ENCODE assay signal across 31 cellular contexts in the genomic region with DNA sequence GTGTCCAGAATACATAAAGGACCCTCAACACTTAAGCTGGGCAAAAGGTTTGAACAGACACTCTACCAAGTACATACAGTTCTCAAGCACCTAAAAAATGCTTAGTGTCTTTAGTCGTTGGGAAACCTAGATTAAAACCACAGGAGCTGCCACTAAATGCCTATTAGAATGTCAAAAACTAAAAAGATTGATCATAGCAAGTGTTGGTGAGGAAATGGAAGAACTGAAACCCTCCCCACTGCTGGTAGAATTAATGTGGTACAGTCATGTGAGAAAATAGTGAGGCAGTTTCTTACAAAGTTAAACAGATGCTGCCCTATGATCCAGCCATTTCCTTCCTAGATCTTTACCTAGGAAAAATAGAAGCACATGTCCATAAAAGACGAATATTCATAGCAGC. TPM values are rescaled to one million over a fixed set of nuclear protein-coding genes. Genes with fewer than 3 reads are reported as not detected.
A peak's percentile ranks its signal among the peaks of the same experiment; 100 is the strongest.
DNase-seq lines count a peak whose midpoint lies in the region; ATAC-seq and TF ChIP-seq lines count a peak whose summit lies in the region.
"Had no signal": no experiment of that assay in that cellular context is flagged by ENCODE, and none has a peak within 500 bp of the region (broad histone marks: within the 10 kb centered on the region; RNA-seq: fewer than 3 reads in every experiment).

No MANE protein-coding gene starts in this region.

- H3K36me3 ChIP-seq in heart right ventricle = peaks cover 0 to 100% (median 57%) of the 10 kb centered on the region in 9 donors

- no peak overlapping the region for H3K27ac ChIP-seq in heart right ventricle
- H3K27ac ChIP-seq: 22Rv1; BLaER1 treated with 17β-estradiol and CSF1 and Interleukin-3, amounts not matched to agents 10 nM and 100 nM; coronary artery; neural progenitor cell; pancreas; PC-9; thoracic aorta had no signal

- H3K27me3 Mint-ChIP-seq in T-helper 1 cell treated with Interleukin-12 subunit alpha and Interleukin-12 subunit beta and Interleukin-4 antibody, amounts not matched to agents 30 μg/mL and 1 μg/mL, for 36 hours (ENCODE audit: low read depth) = no peaks in the 10 kb centered on the region
- no peaks in the 10 kb centered on the region for H3K27me3 Mint-ChIP-seq in activated naive CD4-positive, alpha-beta T cell treated with anti-CD3 and anti-CD28 coated beads, Interleukin-2, amount 50 U/mL, for 24 hours
- H3K27me3 Mint-ChIP-seq in activated T-helper 2 cell treated with anti-CD3 and anti-CD28 coated beads, Interferon-gamma antibody, Interleukin-2, Interleukin-4, amounts not matched to agents 10 μg/mL and 5 μg/mL and 100 μg/mL, durations not matched to agents 14 hours and 24 hours and 36 hours (ENCODE audit: low read depth) = no peaks in the 10 kb centered on the region
- H3K27me3 Mint-ChIP-seq in naive thymus-derived CD8-positive, alpha-beta T cell = no peaks in the 10 kb centered on the region
- H3K27me3 Mint-ChIP-seq: effector memory CD8-positive, alpha-beta T cell; memory B cell had no signal

- no peaks in the 10 kb centered on the region for H3K27me3 ChIP-seq in heart right ventricle
- H3K27me3 ChIP-seq: BLaER1 treated with 17β-estradiol and CSF1 and Interleukin-3, amounts not matched to agents 10 nM and 100 nM; neural progenitor cell; pancreas had no signal

- no peak for DNase-seq in T-helper 1 cell
- DNase-seq in activated naive CD4-positive, alpha-beta T cell (lab: John Stamatoyannopoulos, UW) = no peak
- DNase-seq in activated T-helper 2 cell treated with anti-CD3 and anti-CD28 coated beads, Interferon-gamma antibody, Interleukin-2, Interleukin-4, amounts not matched to agents 10 μg/mL and 5 μg/mL and 100 μg/mL, durations not matched to agents 14 hours and 24 hours and 36 hours (ENCODE audit: low spot score) = no peak
- DNase-seq in naive thymus-derived CD8-positive, alpha-beta T cell = no peak
- no peak for DNase-seq in heart right ventricle
- DNase-seq: activated CD4-positive, alpha-beta T cell treated with anti-CD3 and anti-CD28 coated beads, Interleukin-2, amount 50 U/mL, for 1 hour; Calu3; DMS79 treated with DMSO at 0.1 percent for 48 hours; effector memory CD8-positive, alpha-beta T cell; GF-D8; HCEC 1CT; IMR-90; NCI-H2107; NCI-H345; NCI-H69; pancreas; PC-9; retina; Right ventricle myocardium superior; small intestine; stimulated activated naive CD4-positive, alpha-beta T cell treated with Interleukin-2 at 50 U/mL for 16 hours; T-helper 9 cell had no signal

- peaks cover 15% of the 10 kb centered on the region for H3K9me3 Mint-ChIP-seq in T-helper 1 cell treated with Interleukin-12 subunit alpha and Interleukin-12 subunit beta and Interleukin-4 antibody, amounts not matched to agents 30 μg/mL and 1 μg/mL, for 36 hours
- peaks cover 15% of the 10 kb centered on the region for H3K9me3 Mint-ChIP-seq in activated naive CD4-positive, alpha-beta T cell treated with anti-CD3 and anti-CD28 coated beads, Interleukin-2, amount 50 U/mL, for 24 hours
- peaks cover 16% of the 10 kb centered on the region for H3K9me3 Mint-ChIP-seq in activated T-helper 2 cell treated with anti-CD3 and anti-CD28 coated beads, Interferon-gamma antibody, Interleukin-2, Interleukin-4, amounts not matched to agents 10 μg/mL and 5 μg/mL and 100 μg/mL, durations not matched to agents 14 hours and 24 hours and 36 hours
- H3K9me3 Mint-ChIP-seq in naive thymus-derived CD8-positive, alpha-beta T cell = peaks cover 0 to 9% (median 5%) of the 10 kb centered on the region in 9 donors
- H3K9me3 Mint-ChIP-seq: neural progenitor cell had no signal

- no peak overlapping the region for H3K4me3 ChIP-seq in heart right ventricle
- H3K4me3 ChIP-seq: BLaER1 treated with 17β-estradiol and CSF1 and Interleukin-3, amounts not matched to agents 10 nM and 100 nM; coronary artery; neural progenitor cell; pancreas; PC-9; thoracic aorta had no signal

- 95% methylated on average over 2 of the region's 2 CpGs for WGBS in heart right ventricle, 2 donors

- peak overlapping the region; percentile 66 for H3K27ac Mint-ChIP-seq in T-helper 1 cell treated with Interleukin-12 subunit alpha and Interleukin-12 subunit beta and Interleukin-4 antibody, amounts not matched to agents 30 μg/mL and 1 μg/mL, for 36 hours
- H3K27ac Mint-ChIP-seq in activated naive CD4-positive, alpha-beta T cell treated with anti-CD3 and anti-CD28 coated beads, Interleukin-2, amount 50 U/mL, for 24 hours = peak overlapping the region; percentile 100
- H3K27ac Mint-ChIP-seq in activated T-helper 2 cell treated with anti-CD3 and anti-CD28 coated beads, Interferon-gamma antibody, Interleukin-2, Interleukin-4, amounts not matched to agents 10 μg/mL and 5 μg/mL and 100 μg/mL, durations not matched to agents 14 hours and 24 hours and 36 hours = peak overlapping the region; percentile 98
- peak overlapping the region; percentile 62 to 96 (median 88) for H3K27ac Mint-ChIP-seq in naive thymus-derived CD8-positive, alpha-beta T cell
- H3K27ac Mint-ChIP-seq: memory B cell, neural progenitor cell had no signal

- POLR2A ChIA-PET in naive thymus-derived CD8-positive, alpha-beta T cell (lab: Charles Lee) = interaction anchor here (0.6 to 9.4 kb wide), 5 partner anchors 11 to 1908 kb away, joined by 3 to 65 read pairs (median 7); partner anchors contain the start of gene SFXN1

- peaks cover 0 to 10% (median 0%) of the 10 kb centered on the region in 11 donors for H3K9me3 ChIP-seq in heart right ventricle
- H3K9me3 ChIP-seq: pancreas, thoracic aorta had no signal

- H3K4me1 ChIP-seq in heart right ventricle = peaks cover 0 to 6% (median 0%) of the 10 kb centered on the region in 9 donors
- H3K4me1 ChIP-seq: neural progenitor cell, pancreas had no signal

- TF ChIP-seq CTCF in heart right ventricle (IDR thresholded peaks at IDR 0.05) = no peak

- H3K36me3 Mint-ChIP-seq in T-helper 1 cell treated with Interleukin-12 subunit alpha and Interleukin-12 subunit beta and Interleukin-4 antibody, amounts not matched to agents 30 μg/mL and 1 μg/mL, for 36 hours (ENCODE audit: low read depth) = peaks cover 69% of the 10 kb centered on the region
- H3K36me3 Mint-ChIP-seq in activated naive CD4-positive, alpha-beta T cell treated with anti-CD3 and anti-CD28 coated beads, Interleukin-2, amount 50 U/mL, for 24 hours = peaks cover 72% of the 10 kb centered on the region
- H3K36me3 Mint-ChIP-seq in activated T-helper 2 cell treated with anti-CD3 and anti-CD28 coated beads, Interferon-gamma antibody, Interleukin-2, Interleukin-4, amounts not matched to agents 10 μg/mL and 5 μg/mL and 100 μg/mL, durations not matched to agents 14 hours and 24 hours and 36 hours (ENCODE audit: low read depth) = peaks cover 98% of the 10 kb centered on the region
- H3K36me3 Mint-ChIP-seq in naive thymus-derived CD8-positive, alpha-beta T cell = peaks cover 15 to 60% (median 48%) of the 10 kb centered on the region in 3 donors

- ATAC-seq in naive thymus-derived CD8-positive, alpha-beta T cell = no peak
- ATAC-seq in HG02970 (IDR thresholded peaks at IDR 0.05; ENCODE audit: low FRiP score, unreplicated experiment) = no peak
- no peak for ATAC-seq in heart right ventricle
- ATAC-seq: effector memory CD8-positive, alpha-beta T cell; pancreas had no signal

- H3K4me1 Mint-ChIP-seq in T-helper 1 cell treated with Interleukin-12 subunit alpha and Interleukin-12 subunit beta and Interleukin-4 antibody, amounts not matched to agents 30 μg/mL and 1 μg/mL, for 36 hours (ENCODE audit: low read depth) = peaks cover 70% of the 10 kb centered on the region
- peaks cover 80% of the 10 kb centered on the region for H3K4me1 Mint-ChIP-seq in activated naive CD4-positive, alpha-beta T cell treated with anti-CD3 and anti-CD28 coated beads, Interleukin-2, amount 50 U/mL, for 24 hours
- peaks cover 67% of the 10 kb centered on the region for H3K4me1 Mint-ChIP-seq in activated T-helper 2 cell treated with anti-CD3 and anti-CD28 coated beads, Interferon-gamma antibody, Interleukin-2, Interleukin-4, amounts not matched to agents 10 μg/mL and 5 μg/mL and 100 μg/mL, durations not matched to agents 14 hours and 24 hours and 36 hours (ENCODE audit: low read depth)
- peaks cover 44 to 84% (median 71%) of the 10 kb centered on the region in 4 donors for H3K4me1 Mint-ChIP-seq in naive thymus-derived CD8-positive, alpha-beta T cell
- H3K4me1 Mint-ChIP-seq: memory B cell, neural progenitor cell had no signal

- H3K4me3 Mint-ChIP-seq in T-helper 1 cell treated with Interleukin-12 subunit alpha and Interleukin-12 subunit beta and Interleukin-4 antibody, amounts not matched to agents 30 μg/mL and 1 μg/mL, for 36 hours = no peak overlapping the region
- H3K4me3 Mint-ChIP-seq in activated naive CD4-positive, alpha-beta T cell treated with anti-CD3 and anti-CD28 coated beads, Interleukin-2, amount 50 U/mL, for 24 hours = peak overlapping the region; percentile 97
- no peak overlapping the region for H3K4me3 Mint-ChIP-seq in activated T-helper 2 cell treated with anti-CD3 and anti-CD28 coated beads, Interferon-gamma antibody, Interleukin-2, Interleukin-4, amounts not matched to agents 10 μg/mL and 5 μg/mL and 100 μg/mL, durations not matched to agents 14 hours and 24 hours and 36 hours (ENCODE audit: low read depth)
- H3K4me3 Mint-ChIP-seq in naive thymus-derived CD8-positive, alpha-beta T cell = peak overlapping the region in 4 of 10 donors; percentile 1 to 80 (median 40)
- H3K4me3 Mint-ChIP-seq: memory B cell, neural progenitor cell had no signal

- intact Hi-C loops in activated T-helper 2 cell treated with anti-CD3 and anti-CD28 coated beads, Interferon-gamma antibody, Interleukin-2, Interleukin-4, amounts not matched to agents 10 μg/mL and 5 μg/mL and 100 μg/mL, durations not matched to agents 14 hours and 24 hours and 36 hours (cut with micrococcal nuclease) = no loop called here
- intact Hi-C loops in heart right ventricle (cut with DNase I) = no loop called here

RNA-seq across cellular contexts. Expression of gene SFXN1, which starts 40.6 kb away (rescaled TPM):
- 318 and 326 TPM in 2 replicates for total RNA-seq in activated T-helper 2 cell treated with anti-CD3 and anti-CD28 coated beads, Interferon-gamma antibody, Interleukin-2, Interleukin-4, amounts not matched to agents 10 μg/mL and 5 μg/mL and 100 μg/mL, durations not matched to agents 14 hours and 24 hours and 36 hours
- 10 to 100 TPM; 76.3 to 93.0 TPM for total RNA-seq in naive thymus-derived CD8-positive, alpha-beta T cell
- 10 to 100 TPM; 54.0 to 76.9 (median 57.4) TPM for polyA plus RNA-seq in naive thymus-derived CD8-positive, alpha-beta T cell
- total RNA-seq in heart right ventricle = 10 to 100 TPM; 27.8 to 39.6 (median 33.0) TPM
- polyA plus RNA-seq in heart right ventricle = 10 to 100 TPM; 14.3 to 18.4 TPM
